In the genomic region with DNA sequence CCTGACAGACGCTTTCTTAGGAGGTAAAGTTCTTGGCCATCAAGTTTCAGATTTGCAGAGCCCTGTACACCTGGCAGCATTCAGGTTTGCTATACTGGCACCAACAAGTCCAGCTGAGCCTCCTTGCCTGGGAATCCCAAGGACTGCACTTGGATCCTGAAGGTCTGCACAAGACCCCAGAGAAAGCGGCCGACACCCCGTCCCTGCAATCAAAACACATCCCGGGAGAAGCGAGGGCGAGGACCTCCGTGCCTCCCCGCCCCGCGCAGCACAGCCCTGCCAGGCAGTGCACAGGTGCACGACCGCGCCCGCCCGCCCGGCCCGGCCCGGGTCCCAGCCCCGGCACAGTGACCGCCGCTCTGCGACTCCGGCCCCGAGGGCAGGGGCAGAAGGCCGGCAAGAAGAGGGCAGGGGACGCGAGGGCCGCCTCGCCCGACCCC, we compare ENCODE assay signal across 9 cellular contexts. TPM values are rescaled to one million over a fixed set of nuclear protein-coding genes. Genes with fewer than 3 reads are reported as not detected.
DNase-seq lines count a peak whose midpoint lies in the region; ATAC-seq and TF ChIP-seq lines count a peak whose summit lies in the region.
"Had no signal": no experiment of that assay in that cellular context is flagged by ENCODE, and none has a peak within 500 bp of the region (broad histone marks: within the 10 kb centered on the region; RNA-seq: fewer than 3 reads in every experiment).

No MANE protein-coding gene starts in this region.

- H4K20me1 ChIP-seq in OCI-LY3 (ENCODE audit: insufficient read depth, low read length), result peaks cover 22% of the 10 kb centered on the region

- H3K4me3 ChIP-seq in OCI-LY3 (ENCODE audit: low read length) (peak overlapping the region; percentile 81), muscle layer of colon (ENCODE audit: low read depth in 1 of 2, low read length in 2 of 2) (peak overlapping the region; percentile 94 to 98)

- H2AFZ ChIP-seq in OCI-LY3 (ENCODE audit: low read depth, low read length), result no peak overlapping the region

- H3K4me1 ChIP-seq in OCI-LY3 (ENCODE audit: low read length), result peaks cover 25% of the 10 kb centered on the region
- peaks cover 11% of the 10 kb centered on the region for H3K4me1 ChIP-seq in muscle layer of colon (ENCODE audit: insufficient read depth, low read length)

- H3K27me3 ChIP-seq in OCI-LY3 (ENCODE audit: low read depth, low read length), result no peaks in the 10 kb centered on the region
- no peaks in the 10 kb centered on the region for H3K27me3 ChIP-seq in muscle layer of colon (ENCODE audit: control insufficient read depth in 1 of 2, insufficient read depth in 2 of 2, low read length in 2 of 2)

- H3K9ac ChIP-seq in OCI-LY3 (ENCODE audit: low read length), result peak overlapping the region; percentile 68
- H3K9ac ChIP-seq in muscle layer of colon (ENCODE audit: low read length), result peak overlapping the region; percentile 45

- H3K27ac ChIP-seq in OCI-LY3 (ENCODE audit: low read length) (no peak overlapping the region), muscle layer of colon (ENCODE audit: low read depth, low read length) (peak overlapping the region; percentile 93)

- H3K36me3 ChIP-seq in OCI-LY3 (replicated peaks; ENCODE audit: low read depth, low read length), result peaks cover 10% of the 10 kb centered on the region
- no peaks in the 10 kb centered on the region for H3K36me3 ChIP-seq in muscle layer of colon (ENCODE audit: insufficient read depth, low read length)

- no peak for TF ChIP-seq CTCF in OCI-LY3 (IDR thresholded peaks at IDR 0.05; ENCODE audit: low read depth, low read length)

- DNase-seq in COLO668 (lab: John Stamatoyannopoulos, UW; ENCODE audit: unreplicated experiment), result peak; percentile 67
- DNase-seq in dermis blood vessel endothelial cell, result peak; percentile 21
- no peak for DNase-seq in dedifferentiated amniotic fluid mesenchymal stem cell (ENCODE audit: extremely low spot score)
- DNase-seq in NCI-H2029 treated with DMSO at 0.1 percent for 48 hours (lab: John Stamatoyannopoulos, UW), result no peak
- no peak for DNase-seq in stimulated activated CD4-positive, alpha-beta T cell treated with anti-CD3 and anti-CD28 coated beads, Interleukin-15, amount 100 ng/mL, for 24 hours

- H3K9me3 ChIP-seq in OCI-LY3 (ENCODE audit: insufficient read depth, low read length) (no peaks in the 10 kb centered on the region), muscle layer of colon (ENCODE audit: low read length) (no peaks in the 10 kb centered on the region)

- peak; percentile 11 for ATAC-seq in GM21825 (IDR thresholded peaks at IDR 0.05; ENCODE audit: unreplicated experiment)

- H3K4me2 ChIP-seq in OCI-LY3 (ENCODE audit: low read length), result peak overlapping the region; percentile 96

- peaks cover 54% of the 10 kb centered on the region for H3K79me2 ChIP-seq in OCI-LY3 (ENCODE audit: low read length)

RNA-seq across cellular contexts. Expression of gene MRTFA, which starts 0.6 kb away (rescaled TPM):
- 33.1 and 41.4 TPM in 2 replicates for total RNA-seq in dermis blood vessel endothelial cell

RNA-seq across cellular contexts. Expression of gene MCHR1, which starts 43.3 kb away (rescaled TPM):
- total RNA-seq in dermis blood vessel endothelial cell, result 0.09 TPM in 1 of 2 replicates, not detected in the other
- total RNA-seq: NCI-H460 had no signal

Comparison
In these comparisons a context has a peak if more than half of its experiments do, and no peak if none do; other contexts are left out.
1. DNase-seq: peak in COLO668 (single experiment) and dermis blood vessel endothelial cell (single experiment); none in dedifferentiated amniotic fluid mesenchymal stem cell (single experiment), NCI-H2029 treated with DMSO at 0.1 percent for 48 hours (single experiment) and stimulated activated CD4-positive, alpha-beta T cell treated with anti-CD3 and anti-CD28 coated beads, Interleukin-15, amount 100 ng/mL, for 24 hours (single experiment).